In the genomic region with DNA sequence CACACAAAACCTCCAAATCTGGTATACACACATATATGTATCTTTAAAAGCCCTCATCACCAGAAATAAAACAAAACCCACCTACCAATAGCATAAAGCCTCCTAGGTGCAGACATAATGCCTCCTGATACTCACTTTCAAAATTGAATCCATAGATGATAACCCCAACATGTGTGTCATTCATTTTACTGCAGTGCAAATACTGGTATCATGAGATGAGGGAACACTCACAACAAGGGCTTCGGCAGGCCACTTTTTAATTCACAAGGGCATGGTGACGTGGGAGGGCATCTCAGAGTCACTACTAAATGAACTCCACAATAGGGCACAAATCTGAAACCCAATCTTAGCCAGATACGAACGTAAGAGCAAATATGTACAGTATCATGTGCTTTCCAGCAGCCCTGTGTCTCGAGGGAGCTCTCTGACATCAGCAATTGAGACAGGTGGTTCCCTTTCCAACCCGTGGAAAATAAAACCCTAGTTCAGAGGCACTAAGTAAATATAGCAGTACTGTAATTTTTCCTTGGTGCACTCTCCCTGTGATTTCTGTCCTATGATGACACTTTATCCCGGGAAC, we compare ENCODE assay signal across 9 cellular contexts. TPM values are rescaled to one million over a fixed set of nuclear protein-coding genes. Genes with fewer than 3 reads are reported as not detected.
DNase-seq lines count a peak whose midpoint lies in the region; ATAC-seq and TF ChIP-seq lines count a peak whose summit lies in the region.
"Had no signal": no experiment of that assay in that cellular context is flagged by ENCODE, and none has a peak within 500 bp of the region (broad histone marks: within the 10 kb centered on the region; RNA-seq: fewer than 3 reads in every experiment).

No MANE protein-coding gene starts in this region.

- no peaks in the 10 kb centered on the region for H3K27me3 ChIP-seq in transverse colon
- no peaks in the 10 kb centered on the region for H3K27me3 ChIP-seq in MG63

- no peak for TF ChIP-seq CTCF in transverse colon (IDR thresholded peaks at IDR 0.05)

- peaks cover 0 to 11% (median 6%) of the 10 kb centered on the region in 4 donors for H3K4me1 ChIP-seq in transverse colon

- no peak overlapping the region for H3K27ac ChIP-seq in transverse colon

- 14 to 32% methylated on average over 2 to 7 of the region's 7 CpGs for WGBS in transverse colon (ENCODE audit: low coverage in 1 of 2), 2 donors

- peak; percentile 27 for TF ChIP-seq EP300 in transverse colon (IDR thresholded peaks at IDR 0.05; ENCODE audit: low read depth)

- peak; percentile 80 for ATAC-seq in left colon
- no peak for ATAC-seq in activated CD4-positive, CD25-positive, alpha-beta regulatory T cell treated with anti-CD3 and anti-CD28 coated beads, Interleukin-2, amount 50 U/mL, for 24 hours

- no peaks in the 10 kb centered on the region for H3K9me3 ChIP-seq in transverse colon
- H3K9me3 ChIP-seq in MG63: no peaks in the 10 kb centered on the region

- H3K36me3 ChIP-seq in transverse colon: no peaks in the 10 kb centered on the region
- H3K36me3 ChIP-seq in MG63: no peaks in the 10 kb centered on the region

- in situ Hi-C loops in transverse colon (cut with MboI; ENCODE audit: low pct_ligation_motif_present in 1 of 4, low pct_unique_long_range_greater_than_20kb in 1 of 4, low sequenced_read_pairs in 3 of 4): no loop called here

- no peak for TF ChIP-seq POLR2A in transverse colon (IDR thresholded peaks at IDR 0.05)

- H3K4me3 ChIP-seq in transverse colon (no peak overlapping the region), MG63 (no peak overlapping the region)

- DNase-seq in NCI-H748 (lab: John Stamatoyannopoulos, UW; ENCODE audit: unreplicated experiment) (peak; percentile 27), NCI-H748 treated with DMSO at 0.1 percent for 48 hours (lab: John Stamatoyannopoulos, UW) (no peak), SK-N-DZ (ENCODE audit: low spot score) (peak; percentile 14), left colon (peak in 1 of 2 donors; percentile 9), transverse colon (no peak), activated gamma-delta T cell treated with Interleukin-2 at 50 U/mL for 16 hours (no peak), MG63 (no peak)
- DNase-seq: NK-92 treated with Interleukin-12 subunit alpha and Interleukin-12 subunit beta, amount 100 ng/mL, for 24 hours had no signal

- intact Hi-C loops in left colon (cut with DNase I, micrococcal nuclease) (no loop called here), transverse colon (cut with DNase I; ENCODE audit: low total_unique reads) (no loop called here)

RNA-seq across cellular contexts. Expression of a gene that starts 14.1 kb away (rescaled TPM):
- 2.0 and 2.6 TPM in 2 replicates for polyA plus RNA-seq in SK-N-DZ (2014; cell fraction: cytosol; rRNA removed)
- polyA plus RNA-seq in SK-N-DZ (2014; cell fraction: nucleus; rRNA removed): 2.3 and 2.5 TPM in 2 replicates
- total RNA-seq in left colon (10 to 100 TPM; 76.0 to 92.4 TPM), transverse colon (1,000 to 10,000 TPM in 1 of 4 donors, 100 to 1,000 TPM in 1, 10 to 100 TPM in 2; 63.7 to 4,431 (median 108) TPM)
- not detected in 2 replicates for total RNA-seq in MG63 (2014; rRNA removed; shearing (Covaris generic); ENCODE audit: low replicate concordance)

Comparison
In these comparisons a context has a peak if more than half of its experiments do, and no peak if none do; other contexts are left out.
1. DNase-seq: peak in NCI-H748 (single experiment) and SK-N-DZ (single experiment); none in NCI-H748 treated with DMSO at 0.1 percent for 48 hours (single experiment), transverse colon (single experiment), activated gamma-delta T cell treated with Interleukin-2 at 50 U/mL for 16 hours (single experiment) and MG63 (single experiment).
2. RNA of a gene that starts 14.1 kb away (total RNA-seq): 63.7 to 4,431 TPM in transverse colon and 76.0 to 92.4 TPM in left colon; not detected in MG63; every median in the first group is over 10 times any median in the second.